2 cellular contexts compared by ENCODE assay signal in the genomic region with DNA sequence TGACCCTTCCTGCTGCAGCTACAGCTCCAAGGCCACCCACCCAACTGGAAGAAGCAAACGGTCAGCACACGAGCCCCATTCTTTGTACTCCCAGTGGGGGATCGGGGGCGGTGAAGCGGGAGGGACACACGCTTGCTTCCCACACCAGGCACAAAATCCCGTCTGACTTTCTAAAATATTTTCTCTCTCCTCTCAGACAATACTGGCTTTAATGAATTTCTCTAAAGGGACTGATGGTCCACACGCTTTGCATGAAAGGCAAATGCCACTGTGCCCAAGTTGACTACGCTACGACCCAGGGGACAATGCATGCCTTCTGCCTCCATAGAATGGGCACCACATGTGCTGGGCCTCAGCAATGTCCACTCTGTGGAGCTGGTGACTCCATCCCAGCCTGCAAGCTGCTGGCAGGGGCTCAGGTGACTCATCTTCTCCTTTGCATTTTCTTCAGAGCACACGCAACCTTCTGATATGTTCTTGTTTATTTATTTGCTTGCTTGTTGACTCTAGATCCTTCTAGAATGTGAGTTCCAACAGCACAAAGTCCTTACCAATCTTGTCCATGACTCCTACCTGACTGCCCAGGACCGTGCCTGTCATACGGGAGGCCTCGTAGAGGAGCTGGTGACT.
TF ChIP-seq lines count a peak whose summit lies in the region.

No MANE protein-coding gene starts in this region.

TF ChIP-seq in A549, 52 proteins besides CTCF, POLR2A, EP300 and RAD21 (continued from another document):
- TF ChIP-seq, protein P1, sequence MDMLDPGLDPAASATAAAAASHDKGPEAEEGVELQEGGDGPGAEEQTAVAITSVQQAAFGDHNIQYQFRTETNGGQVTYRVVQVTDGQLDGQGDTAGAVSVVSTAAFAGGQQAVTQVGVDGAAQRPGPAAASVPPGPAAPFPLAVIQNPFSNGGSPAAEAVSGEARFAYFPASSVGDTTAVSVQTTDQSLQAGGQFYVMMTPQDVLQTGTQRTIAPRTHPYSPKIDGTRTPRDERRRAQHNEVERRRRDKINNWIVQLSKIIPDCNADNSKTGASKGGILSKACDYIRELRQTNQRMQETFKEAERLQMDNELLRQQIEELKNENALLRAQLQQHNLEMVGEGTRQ (IDR thresholded peaks at IDR 0.05), result no peak
- TF ChIP-seq TFCP2L1 (CRISPR knock-in tag; IDR thresholded peaks at IDR 0.05), result no peak
- TF ChIP-seq NFE2L2 (conservative IDR thresholded peaks at IDR 0.05; ENCODE audit: low read length), result no peak
- TF ChIP-seq CBX8 (IDR thresholded peaks at IDR 0.05), result no peak

TF ChIP-seq in HEK293, 187 proteins besides CTCF, POLR2A, EP300 and RAD21 (continued from another document):
- TF ChIP-seq, protein P2, sequence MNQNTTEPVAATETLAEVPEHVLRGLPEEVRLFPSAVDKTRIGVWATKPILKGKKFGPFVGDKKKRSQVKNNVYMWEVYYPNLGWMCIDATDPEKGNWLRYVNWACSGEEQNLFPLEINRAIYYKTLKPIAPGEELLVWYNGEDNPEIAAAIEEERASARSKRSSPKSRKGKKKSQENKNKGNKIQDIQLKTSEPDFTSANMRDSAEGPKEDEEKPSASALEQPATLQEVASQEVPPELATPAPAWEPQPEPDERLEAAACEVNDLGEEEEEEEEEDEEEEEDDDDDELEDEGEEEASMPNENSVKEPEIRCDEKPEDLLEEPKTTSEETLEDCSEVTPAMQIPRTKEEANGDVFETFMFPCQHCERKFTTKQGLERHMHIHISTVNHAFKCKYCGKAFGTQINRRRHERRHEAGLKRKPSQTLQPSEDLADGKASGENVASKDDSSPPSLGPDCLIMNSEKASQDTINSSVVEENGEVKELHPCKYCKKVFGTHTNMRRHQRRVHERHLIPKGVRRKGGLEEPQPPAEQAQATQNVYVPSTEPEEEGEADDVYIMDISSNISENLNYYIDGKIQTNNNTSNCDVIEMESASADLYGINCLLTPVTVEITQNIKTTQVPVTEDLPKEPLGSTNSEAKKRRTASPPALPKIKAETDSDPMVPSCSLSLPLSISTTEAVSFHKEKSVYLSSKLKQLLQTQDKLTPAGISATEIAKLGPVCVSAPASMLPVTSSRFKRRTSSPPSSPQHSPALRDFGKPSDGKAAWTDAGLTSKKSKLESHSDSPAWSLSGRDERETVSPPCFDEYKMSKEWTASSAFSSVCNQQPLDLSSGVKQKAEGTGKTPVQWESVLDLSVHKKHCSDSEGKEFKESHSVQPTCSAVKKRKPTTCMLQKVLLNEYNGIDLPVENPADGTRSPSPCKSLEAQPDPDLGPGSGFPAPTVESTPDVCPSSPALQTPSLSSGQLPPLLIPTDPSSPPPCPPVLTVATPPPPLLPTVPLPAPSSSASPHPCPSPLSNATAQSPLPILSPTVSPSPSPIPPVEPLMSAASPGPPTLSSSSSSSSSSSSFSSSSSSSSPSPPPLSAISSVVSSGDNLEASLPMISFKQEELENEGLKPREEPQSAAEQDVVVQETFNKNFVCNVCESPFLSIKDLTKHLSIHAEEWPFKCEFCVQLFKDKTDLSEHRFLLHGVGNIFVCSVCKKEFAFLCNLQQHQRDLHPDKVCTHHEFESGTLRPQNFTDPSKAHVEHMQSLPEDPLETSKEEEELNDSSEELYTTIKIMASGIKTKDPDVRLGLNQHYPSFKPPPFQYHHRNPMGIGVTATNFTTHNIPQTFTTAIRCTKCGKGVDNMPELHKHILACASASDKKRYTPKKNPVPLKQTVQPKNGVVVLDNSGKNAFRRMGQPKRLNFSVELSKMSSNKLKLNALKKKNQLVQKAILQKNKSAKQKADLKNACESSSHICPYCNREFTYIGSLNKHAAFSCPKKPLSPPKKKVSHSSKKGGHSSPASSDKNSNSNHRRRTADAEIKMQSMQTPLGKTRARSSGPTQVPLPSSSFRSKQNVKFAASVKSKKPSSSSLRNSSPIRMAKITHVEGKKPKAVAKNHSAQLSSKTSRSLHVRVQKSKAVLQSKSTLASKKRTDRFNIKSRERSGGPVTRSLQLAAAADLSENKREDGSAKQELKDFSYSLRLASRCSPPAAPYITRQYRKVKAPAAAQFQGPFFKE (tag by site-specific recombination; IDR thresholded peaks at IDR 0.05; ENCODE audit: borderline replicate concordance), result no peak
- TF ChIP-seq EGR2 (tag by site-specific recombination; IDR thresholded peaks at IDR 0.05; ENCODE audit: low read depth), result peak; percentile 76
- no peak for TF ChIP-seq ZNF623 (tag by site-specific recombination; IDR thresholded peaks at IDR 0.05)
- no peak for TF ChIP-seq ZNF548 (tag by site-specific recombination; IDR thresholded peaks at IDR 0.05)
- TF ChIP-seq ZNF404 (tag by site-specific recombination; IDR thresholded peaks at IDR 0.05), result no peak
- no peak for TF ChIP-seq ZNF394 (tag by site-specific recombination; IDR thresholded peaks at IDR 0.05; ENCODE audit: borderline replicate concordance)
- 0 out of 2 replicates have a peak, but pooled peaks have one; percentile 23 for TF ChIP-seq ZFHX2 (tag by site-specific recombination; conservative IDR thresholded peaks at IDR 0.05)
- TF ChIP-seq, protein P3, sequence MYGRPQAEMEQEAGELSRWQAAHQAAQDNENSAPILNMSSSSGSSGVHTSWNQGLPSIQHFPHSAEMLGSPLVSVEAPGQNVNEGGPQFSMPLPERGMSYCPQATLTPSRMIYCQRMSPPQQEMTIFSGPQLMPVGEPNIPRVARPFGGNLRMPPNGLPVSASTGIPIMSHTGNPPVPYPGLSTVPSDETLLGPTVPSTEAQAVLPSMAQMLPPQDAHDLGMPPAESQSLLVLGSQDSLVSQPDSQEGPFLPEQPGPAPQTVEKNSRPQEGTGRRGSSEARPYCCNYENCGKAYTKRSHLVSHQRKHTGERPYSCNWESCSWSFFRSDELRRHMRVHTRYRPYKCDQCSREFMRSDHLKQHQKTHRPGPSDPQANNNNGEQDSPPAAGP (tag by site-specific recombination; IDR thresholded peaks at IDR 0.05), result no peak
- no peak for TF ChIP-seq ZBTB48 (tag by site-specific recombination; IDR thresholded peaks at IDR 0.05)
- TF ChIP-seq, protein P4, sequence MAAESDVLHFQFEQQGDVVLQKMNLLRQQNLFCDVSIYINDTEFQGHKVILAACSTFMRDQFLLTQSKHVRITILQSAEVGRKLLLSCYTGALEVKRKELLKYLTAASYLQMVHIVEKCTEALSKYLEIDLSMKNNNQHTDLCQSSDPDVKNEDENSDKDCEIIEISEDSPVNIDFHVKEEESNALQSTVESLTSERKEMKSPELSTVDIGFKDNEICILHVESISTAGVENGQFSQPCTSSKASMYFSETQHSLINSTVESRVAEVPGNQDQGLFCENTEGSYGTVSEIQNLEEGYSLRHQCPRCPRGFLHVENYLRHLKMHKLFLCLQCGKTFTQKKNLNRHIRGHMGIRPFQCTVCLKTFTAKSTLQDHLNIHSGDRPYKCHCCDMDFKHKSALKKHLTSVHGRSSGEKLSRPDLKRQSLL (tag by site-specific recombination; IDR thresholded peaks at IDR 0.05), result no peak
- no peak for TF ChIP-seq ZNF544 (tag by site-specific recombination; IDR thresholded peaks at IDR 0.05)
